ENCODE assay signal across 1 cellular context in the genomic region with DNA sequence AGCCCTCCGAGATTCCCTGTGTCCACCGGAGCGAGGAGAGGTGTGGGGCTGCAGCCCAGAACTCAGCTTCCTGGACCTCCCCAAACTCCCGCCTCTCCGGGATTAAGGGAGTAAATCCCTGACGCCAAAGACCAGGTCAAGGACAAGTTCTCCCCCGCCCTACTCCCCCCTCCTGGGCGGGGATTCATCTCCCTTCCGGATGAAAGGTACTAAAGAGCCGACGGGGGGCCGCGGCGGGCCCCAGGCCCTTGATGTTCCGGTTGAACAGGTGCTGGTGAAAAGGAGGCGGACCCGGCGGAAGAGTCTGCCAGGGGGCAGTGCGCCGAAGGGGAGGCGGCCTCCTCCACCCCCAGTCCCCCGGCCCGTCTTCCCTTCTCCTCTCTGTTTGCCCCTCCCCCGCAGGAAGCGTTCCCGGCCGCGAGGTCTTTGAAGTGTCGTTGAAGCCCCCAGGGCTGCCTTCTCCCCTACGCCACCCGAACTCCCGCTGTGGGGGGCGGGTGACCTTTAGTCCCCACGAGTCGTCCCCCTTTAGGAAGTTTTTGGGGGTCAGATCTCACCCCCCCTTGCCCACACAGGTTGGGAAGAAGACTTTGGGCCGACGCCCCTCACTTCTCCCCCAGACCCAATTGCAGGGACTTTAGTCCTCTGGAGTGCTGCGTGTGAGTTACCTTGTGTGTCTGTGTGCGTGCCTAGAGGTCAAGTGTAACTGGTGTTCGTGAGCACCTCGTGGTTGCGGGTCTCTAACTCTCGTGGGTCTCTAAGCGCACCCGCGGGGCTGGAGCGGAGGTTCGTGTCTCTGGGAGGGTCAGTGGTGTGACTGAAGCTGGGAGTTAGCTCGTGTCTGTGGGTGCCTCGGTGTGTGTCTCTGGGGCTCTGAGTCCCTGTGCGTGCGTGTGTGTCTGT.
A peak's percentile ranks its signal among the peaks of the same experiment; 100 is the strongest.
TF ChIP-seq lines count a peak whose summit lies in the region.

No MANE protein-coding gene starts in this region.

TF ChIP-seq in HepG2, 621 proteins besides CTCF, POLR2A, EP300 and RAD21 (continued from another document and continues in another):
- TF ChIP-seq MAZ (IDR thresholded peaks at IDR 0.05; ENCODE audit: borderline replicate concordance, low read depth, low read length) (peak; percentile 99), MAZ (CRISPR knock-in tag; IDR thresholded peaks at IDR 0.05; ENCODE audit: low read depth) (peak; percentile 98), ZNF350 (CRISPR knock-in tag; IDR thresholded peaks at IDR 0.05; ENCODE audit: borderline replicate concordance, low read depth) (peak; percentile 97; the same call in 1 of the 2 replicates), MTA1 (CRISPR knock-in tag; IDR thresholded peaks at IDR 0.05; ENCODE audit: borderline replicate concordance) (peak; percentile 87; the same call in 1 of the 2 replicates), AHR (CRISPR knock-in tag; IDR thresholded peaks at IDR 0.05) (no peak; the same call in 1 of the 2 replicates), SOX6 (IDR thresholded peaks at IDR 0.05) (no peak), SOX6 (CRISPR knock-in tag; IDR thresholded peaks at IDR 0.05) (peak; percentile 97), PBX3 (CRISPR knock-in tag; IDR thresholded peaks at IDR 0.05; ENCODE audit: borderline replicate concordance) (no peak), ZFP36L1 (CRISPR knock-in tag; IDR thresholded peaks at IDR 0.05) (no peak), FOXK1 (CRISPR knock-in tag; IDR thresholded peaks at IDR 0.05; ENCODE audit: borderline replicate concordance, low read depth) (peak; percentile 95), ZNF770 (CRISPR knock-in tag; IDR thresholded peaks at IDR 0.05) (peak; percentile 72), GABPB1 (CRISPR knock-in tag; IDR thresholded peaks at IDR 0.05) (peak; percentile 95), ZNF260 (CRISPR knock-in tag; IDR thresholded peaks at IDR 0.05; ENCODE audit: borderline replicate concordance, low read depth) (no peak), RFX5 (IDR thresholded peaks at IDR 0.05; ENCODE audit: low read depth, low read length) (no peak), KMT2A (CRISPR knock-in tag; IDR thresholded peaks at IDR 0.05) (peak; percentile 91; the same call in 1 of the 2 replicates), ZNF607 (CRISPR knock-in tag; IDR thresholded peaks at IDR 0.05; ENCODE audit: borderline replicate concordance) (peak; percentile 86; the same call in 1 of the 2 replicates), ZNF639 (CRISPR knock-in tag; conservative IDR thresholded peaks at IDR 0.05) (peak; percentile 99), GFI1 (CRISPR knock-in tag; IDR thresholded peaks at IDR 0.05; ENCODE audit: borderline replicate concordance) (peak; percentile 98), RFX3 (CRISPR knock-in tag; IDR thresholded peaks at IDR 0.05) (0 out of 2 replicates have a peak, but pooled peaks have one; percentile 1), ZNF337 (CRISPR knock-in tag; IDR thresholded peaks at IDR 0.05; ENCODE audit: borderline replicate concordance, low read depth) (peak; percentile 18; the same call in 1 of the 2 replicates), ZNF44 (CRISPR knock-in tag; IDR thresholded peaks at IDR 0.05) (no peak), IKZF4 (CRISPR knock-in tag; IDR thresholded peaks at IDR 0.05; ENCODE audit: borderline replicate concordance, low read depth, not compliant biosample characterization) (peak; percentile 37), ZNF790 (CRISPR knock-in tag; IDR thresholded peaks at IDR 0.05; ENCODE audit: borderline replicate concordance) (no peak), ATF3 (CRISPR knock-in tag; IDR thresholded peaks at IDR 0.05) (peak; percentile 66; the same call in 1 of the 2 replicates), ETV6 (CRISPR knock-in tag; conservative IDR thresholded peaks at IDR 0.05) (peak; percentile 97; the same call in 1 of the 2 replicates), NFATC3 (CRISPR knock-in tag; IDR thresholded peaks at IDR 0.05) (peak; percentile 17; the same call in 1 of the 2 replicates), PITX1 (CRISPR knock-in tag; IDR thresholded peaks at IDR 0.05) (peak; percentile 100), ZNF10 (CRISPR knock-in tag; IDR thresholded peaks at IDR 0.05; ENCODE audit: borderline replicate concordance, low read depth) (no peak), DNMT1 (CRISPR knock-in tag; IDR thresholded peaks at IDR 0.05) (no peak), ZMYM3 (CRISPR knock-in tag; IDR thresholded peaks at IDR 0.05) (peak; percentile 94), PHF8 (CRISPR knock-in tag; IDR thresholded peaks at IDR 0.05) (peak; percentile 76), ATF1 (CRISPR knock-in tag; IDR thresholded peaks at IDR 0.05) (peak; percentile 72), SMC3 (IDR thresholded peaks at IDR 0.05; ENCODE audit: low read length) (no peak), ZNF598 (CRISPR knock-in tag; IDR thresholded peaks at IDR 0.05; ENCODE audit: borderline replicate concordance) (peak; percentile 72; the same call in 1 of the 2 replicates), KDM5A (IDR thresholded peaks at IDR 0.05; ENCODE audit: borderline replicate concordance, low read length) (peak; percentile 55; the same call in 1 of the 2 replicates), NFKBIZ (CRISPR knock-in tag; IDR thresholded peaks at IDR 0.05) (peak; percentile 96), NFIC (IDR thresholded peaks at IDR 0.05; ENCODE audit: low read length) (peak; percentile 97), ZFP37 (CRISPR knock-in tag; IDR thresholded peaks at IDR 0.05; ENCODE audit: borderline replicate concordance) (peak; percentile 80), JARID2 (CRISPR knock-in tag; IDR thresholded peaks at IDR 0.05; ENCODE audit: insufficient replicate concordance) (no peak), SIX4 (CRISPR knock-in tag; IDR thresholded peaks at IDR 0.05) (peak; percentile 88), SCMH1 (CRISPR knock-in tag; IDR thresholded peaks at IDR 0.05; ENCODE audit: borderline replicate concordance) (no peak), HDAC1 (CRISPR knock-in tag; IDR thresholded peaks at IDR 0.05) (peak; percentile 97), ZNF121 (CRISPR knock-in tag; IDR thresholded peaks at IDR 0.05) (no peak), ZNF317 (CRISPR knock-in tag; IDR thresholded peaks at IDR 0.05) (peak; percentile 76)
- TF ChIP-seq, protein P1, sequence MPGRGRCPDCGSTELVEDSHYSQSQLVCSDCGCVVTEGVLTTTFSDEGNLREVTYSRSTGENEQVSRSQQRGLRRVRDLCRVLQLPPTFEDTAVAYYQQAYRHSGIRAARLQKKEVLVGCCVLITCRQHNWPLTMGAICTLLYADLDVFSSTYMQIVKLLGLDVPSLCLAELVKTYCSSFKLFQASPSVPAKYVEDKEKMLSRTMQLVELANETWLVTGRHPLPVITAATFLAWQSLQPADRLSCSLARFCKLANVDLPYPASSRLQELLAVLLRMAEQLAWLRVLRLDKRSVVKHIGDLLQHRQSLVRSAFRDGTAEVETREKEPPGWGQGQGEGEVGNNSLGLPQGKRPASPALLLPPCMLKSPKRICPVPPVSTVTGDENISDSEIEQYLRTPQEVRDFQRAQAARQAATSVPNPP (CRISPR knock-in tag; IDR thresholded peaks at IDR 0.05), result peak; percentile 62; the same call in 1 of the 2 replicates
- TF ChIP-seq, protein P2, sequence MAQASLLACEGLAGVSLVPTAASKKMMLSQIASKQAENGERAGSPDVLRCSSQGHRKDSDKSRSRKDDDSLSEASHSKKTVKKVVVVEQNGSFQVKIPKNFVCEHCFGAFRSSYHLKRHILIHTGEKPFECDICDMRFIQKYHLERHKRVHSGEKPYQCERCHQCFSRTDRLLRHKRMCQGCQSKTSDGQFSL (CRISPR knock-in tag; IDR thresholded peaks at IDR 0.05), result peak; percentile 88
- TF ChIP-seq, protein P3, sequence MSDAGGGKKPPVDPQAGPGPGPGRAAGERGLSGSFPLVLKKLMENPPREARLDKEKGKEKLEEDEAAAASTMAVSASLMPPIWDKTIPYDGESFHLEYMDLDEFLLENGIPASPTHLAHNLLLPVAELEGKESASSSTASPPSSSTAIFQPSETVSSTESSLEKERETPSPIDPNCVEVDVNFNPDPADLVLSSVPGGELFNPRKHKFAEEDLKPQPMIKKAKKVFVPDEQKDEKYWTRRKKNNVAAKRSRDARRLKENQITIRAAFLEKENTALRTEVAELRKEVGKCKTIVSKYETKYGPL (CRISPR knock-in tag; IDR thresholded peaks at IDR 0.05), result no peak
- TF ChIP-seq, protein P4, sequence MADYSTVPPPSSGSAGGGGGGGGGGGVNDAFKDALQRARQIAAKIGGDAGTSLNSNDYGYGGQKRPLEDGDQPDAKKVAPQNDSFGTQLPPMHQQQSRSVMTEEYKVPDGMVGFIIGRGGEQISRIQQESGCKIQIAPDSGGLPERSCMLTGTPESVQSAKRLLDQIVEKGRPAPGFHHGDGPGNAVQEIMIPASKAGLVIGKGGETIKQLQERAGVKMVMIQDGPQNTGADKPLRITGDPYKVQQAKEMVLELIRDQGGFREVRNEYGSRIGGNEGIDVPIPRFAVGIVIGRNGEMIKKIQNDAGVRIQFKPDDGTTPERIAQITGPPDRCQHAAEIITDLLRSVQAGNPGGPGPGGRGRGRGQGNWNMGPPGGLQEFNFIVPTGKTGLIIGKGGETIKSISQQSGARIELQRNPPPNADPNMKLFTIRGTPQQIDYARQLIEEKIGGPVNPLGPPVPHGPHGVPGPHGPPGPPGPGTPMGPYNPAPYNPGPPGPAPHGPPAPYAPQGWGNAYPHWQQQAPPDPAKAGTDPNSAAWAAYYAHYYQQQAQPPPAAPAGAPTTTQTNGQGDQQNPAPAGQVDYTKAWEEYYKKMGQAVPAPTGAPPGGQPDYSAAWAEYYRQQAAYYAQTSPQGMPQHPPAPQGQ (CRISPR knock-in tag; IDR thresholded peaks at IDR 0.05; ENCODE audit: borderline replicate concordance), result no peak; the same call in 1 of the 2 replicates
- TF ChIP-seq, protein P5, sequence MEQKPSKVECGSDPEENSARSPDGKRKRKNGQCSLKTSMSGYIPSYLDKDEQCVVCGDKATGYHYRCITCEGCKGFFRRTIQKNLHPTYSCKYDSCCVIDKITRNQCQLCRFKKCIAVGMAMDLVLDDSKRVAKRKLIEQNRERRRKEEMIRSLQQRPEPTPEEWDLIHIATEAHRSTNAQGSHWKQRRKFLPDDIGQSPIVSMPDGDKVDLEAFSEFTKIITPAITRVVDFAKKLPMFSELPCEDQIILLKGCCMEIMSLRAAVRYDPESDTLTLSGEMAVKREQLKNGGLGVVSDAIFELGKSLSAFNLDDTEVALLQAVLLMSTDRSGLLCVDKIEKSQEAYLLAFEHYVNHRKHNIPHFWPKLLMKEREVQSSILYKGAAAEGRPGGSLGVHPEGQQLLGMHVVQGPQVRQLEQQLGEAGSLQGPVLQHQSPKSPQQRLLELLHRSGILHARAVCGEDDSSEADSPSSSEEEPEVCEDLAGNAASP (CRISPR knock-in tag; IDR thresholded peaks at IDR 0.05; ENCODE audit: borderline replicate concordance), result peak; percentile 99
- TF ChIP-seq, protein P6, sequence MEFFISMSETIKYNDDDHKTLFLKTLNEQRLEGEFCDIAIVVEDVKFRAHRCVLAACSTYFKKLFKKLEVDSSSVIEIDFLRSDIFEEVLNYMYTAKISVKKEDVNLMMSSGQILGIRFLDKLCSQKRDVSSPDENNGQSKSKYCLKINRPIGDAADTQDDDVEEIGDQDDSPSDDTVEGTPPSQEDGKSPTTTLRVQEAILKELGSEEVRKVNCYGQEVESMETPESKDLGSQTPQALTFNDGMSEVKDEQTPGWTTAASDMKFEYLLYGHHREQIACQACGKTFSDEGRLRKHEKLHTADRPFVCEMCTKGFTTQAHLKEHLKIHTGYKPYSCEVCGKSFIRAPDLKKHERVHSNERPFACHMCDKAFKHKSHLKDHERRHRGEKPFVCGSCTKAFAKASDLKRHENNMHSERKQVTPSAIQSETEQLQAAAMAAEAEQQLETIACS (CRISPR knock-in tag; IDR thresholded peaks at IDR 0.05), result peak; percentile 73; the same call in 1 of the 2 replicates
